17 cellular contexts compared by ENCODE assay signal in the genomic region with DNA sequence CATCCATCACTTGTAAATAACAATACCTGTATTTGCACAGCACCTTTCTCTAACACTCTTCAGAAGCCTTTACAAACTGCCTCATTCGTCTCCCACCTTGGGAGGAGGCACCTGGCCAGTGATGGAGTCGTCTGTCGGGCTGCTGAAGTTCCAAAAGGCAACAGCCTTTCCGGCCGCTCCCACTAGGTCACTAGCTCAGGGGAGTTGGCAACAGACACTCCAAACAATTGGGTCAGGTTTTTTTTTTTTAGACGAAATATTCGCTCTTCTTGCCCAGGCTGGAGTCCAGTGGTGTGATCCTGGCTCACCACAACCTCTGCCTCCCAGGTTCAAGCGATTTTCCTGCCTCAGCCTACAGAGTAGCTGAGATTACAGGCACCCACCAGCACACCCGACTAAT. TPM values are rescaled to one million over a fixed set of nuclear protein-coding genes. Genes with fewer than 3 reads are reported as not detected.
DNase-seq lines count a peak whose midpoint lies in the region; FAIRE-seq and TF ChIP-seq lines count a peak whose summit lies in the region.
"Had no signal": no experiment of that assay in that cellular context is flagged by ENCODE, and none has a peak within 500 bp of the region (broad histone marks: within the 10 kb centered on the region; RNA-seq: fewer than 3 reads in every experiment).

No MANE protein-coding gene starts in this region.

- no peaks in the 10 kb centered on the region for H3K9me3 ChIP-seq in BLaER1
- H3K9me3 ChIP-seq in HEK293 (ENCODE audit: control insufficient read depth, insufficient read depth, low read depth, low read length) = no peaks in the 10 kb centered on the region
- H3K9me3 ChIP-seq in astrocyte (ENCODE audit: insufficient read depth, low read depth, low read length) = no peaks in the 10 kb centered on the region
- no peaks in the 10 kb centered on the region for H3K9me3 ChIP-seq in tibial artery
- H3K9me3 ChIP-seq: colonic mucosa had no signal

- CTCF ChIA-PET in HEK293 (lab: Yijun Ruan, JAX) = no interaction called here

- H3K9me3 Mint-ChIP-seq in astrocyte (ENCODE audit: unreplicated experiment) = no peaks in the 10 kb centered on the region
- peaks cover 3% of the 10 kb centered on the region for H3K9me3 Mint-ChIP-seq in mesothelial cell of epicardium
- H3K9me3 Mint-ChIP-seq: activated CD4-positive, alpha-beta T cell treated with anti-CD3 and anti-CD28 coated beads, Interleukin-2, amount 10 ng/mL, durations not matched to agents 24 days and 14 days; activated T-cell treated with anti-CD3 and anti-CD28 coated beads, Interleukin-2, amount 50 U/mL, for 72 hours; neural progenitor cell had no signal

- TF ChIP-seq CTCF in HEK293 (tag by site-specific recombination; IDR thresholded peaks at IDR 0.05) (no peak), astrocyte (IDR thresholded peaks at IDR 0.05; ENCODE audit: insufficient read depth, low read depth, low read length) (no peak), mesothelial cell of epicardium (IDR thresholded peaks at IDR 0.05; ENCODE audit: unreplicated experiment) (no peak), tibial artery (IDR thresholded peaks at IDR 0.05) (no peak)

- no peak for FAIRE-seq in astrocyte (lab: Jason Lieb, UNC)
- FAIRE-seq: GM18507 had no signal

- H3K4me2 ChIP-seq in BLaER1 (peak overlapping the region; percentile 91), astrocyte (ENCODE audit: low read length) (peak overlapping the region; percentile 91)
- H3K4me2 ChIP-seq: neural progenitor cell had no signal

- H3K4me3 ChIP-seq in BLaER1 (no peak overlapping the region), HEK293 (ENCODE audit: low read depth, low read length) (no peak overlapping the region), astrocyte (ENCODE audit: insufficient read depth, low read depth, low read length) (peak overlapping the region; percentile 0), tibial artery (no peak overlapping the region)
- H3K4me3 ChIP-seq: colonic mucosa, neural progenitor cell, SK-N-MC had no signal

- H3K36me3 ChIP-seq in BLaER1 (peaks cover 56% of the 10 kb centered on the region), HEK293 (ENCODE audit: control insufficient read depth in 2 of 2, insufficient read depth in 1 of 2, low read length in 2 of 2) (peaks cover 4 to 25% of the 10 kb centered on the region in 2 experiments; a peak in 2 of 3 replicates), astrocyte (ENCODE audit: insufficient read depth, low read length) (peaks cover 8% of the 10 kb centered on the region), tibial artery (peaks cover 0 to 23% (median 11%) of the 10 kb centered on the region in 3 donors)
- H3K36me3 ChIP-seq: colonic mucosa, neural progenitor cell had no signal

- no peaks in the 10 kb centered on the region for H3K27me3 ChIP-seq in BLaER1
- H3K27me3 ChIP-seq in astrocyte (ENCODE audit: insufficient read depth, low read length) = no peaks in the 10 kb centered on the region
- H3K27me3 ChIP-seq in tibial artery = no peaks in the 10 kb centered on the region
- H3K27me3 ChIP-seq: colonic mucosa had no signal

- POLR2A ChIA-PET in HEK293 (lab: Yijun Ruan, JAX) = no interaction called here

- intact Hi-C loops in tibial artery (cut with DNase I; ENCODE audit: low total_unique reads) = no loop called here

- H3K36me3 Mint-ChIP-seq in astrocyte (ENCODE audit: low read depth, unreplicated experiment) (peaks cover 25% of the 10 kb centered on the region), mesothelial cell of epicardium (peaks cover 20% of the 10 kb centered on the region)

- no peaks in the 10 kb centered on the region for H3K27me3 Mint-ChIP-seq in astrocyte (ENCODE audit: low read depth, unreplicated experiment)
- no peaks in the 10 kb centered on the region for H3K27me3 Mint-ChIP-seq in mesothelial cell of epicardium (ENCODE audit: low read depth)

- DNase-seq in astrocyte (ENCODE audit: low read depth) = no peak
- DNase-seq in mesothelial cell of epicardium (ENCODE audit: low spot score in 2 of 2, unreplicated experiment in 2 of 2) = no peak
- DNase-seq in HT-29 (ENCODE audit: low spot score) = no peak
- DNase-seq in amniotic stem cell (lab: John Stamatoyannopoulos, UW) = no peak
- DNase-seq in tibial artery = no peak
- no peak for DNase-seq in NCI-H146 treated with DMSO at 0.1 percent for 48 hours (lab: John Stamatoyannopoulos, UW; ENCODE audit: unreplicated experiment)
- DNase-seq: activated CD4-positive, alpha-beta T cell treated with anti-CD3 and anti-CD28 coated beads, Interleukin-2, amount 10 ng/mL, durations not matched to agents 24 days and 14 days; activated T-cell treated with anti-CD3 and anti-CD28 coated beads, Interleukin-2, amount 50 U/mL, for 72 hours; AML-193; colonic mucosa; NCI-H748 treated with DMSO at 0.1 percent for 48 hours; substantia nigra had no signal

- no peak overlapping the region for H2AFZ ChIP-seq in astrocyte (ENCODE audit: low read depth, low read length)
- H2AFZ ChIP-seq: neural progenitor cell had no signal

- H3K27ac Mint-ChIP-seq in astrocyte (ENCODE audit: unreplicated experiment) (peak overlapping the region; percentile 26), mesothelial cell of epicardium (peak overlapping the region; percentile 64)
- H3K27ac Mint-ChIP-seq: activated CD4-positive, alpha-beta T cell treated with anti-CD3 and anti-CD28 coated beads, Interleukin-2, amount 10 ng/mL, durations not matched to agents 24 days and 14 days; neural progenitor cell had no signal

- H3K4me1 Mint-ChIP-seq in astrocyte (ENCODE audit: low read depth, unreplicated experiment) (peaks cover 34% of the 10 kb centered on the region), mesothelial cell of epicardium (peaks cover 51% of the 10 kb centered on the region)

- H3K9ac ChIP-seq in BLaER1 (no peak overlapping the region), astrocyte (ENCODE audit: low read length) (peak overlapping the region; percentile 40)
- H3K9ac ChIP-seq: neural progenitor cell had no signal

- peaks cover 51% of the 10 kb centered on the region for H3K4me1 ChIP-seq in BLaER1
- H3K4me1 ChIP-seq in HEK293 (ENCODE audit: control insufficient read depth, insufficient read depth, low read length) = no peaks in the 10 kb centered on the region
- H3K4me1 ChIP-seq in astrocyte (ENCODE audit: insufficient read depth, low read length) = peaks cover 34% of the 10 kb centered on the region
- peaks cover 0 to 51% (median 21%) of the 10 kb centered on the region in 4 donors for H3K4me1 ChIP-seq in tibial artery

- no peak overlapping the region for H3K27ac ChIP-seq in BLaER1
- no peak overlapping the region for H3K27ac ChIP-seq in HEK293 (ENCODE audit: extremely low read depth, low read depth, low read length)
- H3K27ac ChIP-seq in astrocyte (ENCODE audit: low read depth, low read length) = peak overlapping the region; percentile 25
- H3K27ac ChIP-seq in tibial artery = peak overlapping the region in 1 of 2 donors; percentile 15
- H3K27ac ChIP-seq: colonic mucosa, neural progenitor cell, SK-N-MC had no signal

- H3K4me3 Mint-ChIP-seq in astrocyte (ENCODE audit: unreplicated experiment) (peak overlapping the region; percentile 16), mesothelial cell of epicardium (no peak overlapping the region)
- H3K4me3 Mint-ChIP-seq: activated CD4-positive, alpha-beta T cell treated with anti-CD3 and anti-CD28 coated beads, Interleukin-2, amount 10 ng/mL, durations not matched to agents 24 days and 14 days; neural progenitor cell had no signal

- H3K79me2 ChIP-seq in astrocyte (ENCODE audit: insufficient read depth, low read length) = peaks cover 87% of the 10 kb centered on the region

- peaks cover 81% of the 10 kb centered on the region for H4K20me1 ChIP-seq in BLaER1
- H4K20me1 ChIP-seq in astrocyte (ENCODE audit: insufficient read depth, low read length) = peaks cover 73% of the 10 kb centered on the region

TF ChIP-seq in HEK293, 187 proteins besides CTCF, POLR2A, EP300 and RAD21:
- TF ChIP-seq, protein P1, sequence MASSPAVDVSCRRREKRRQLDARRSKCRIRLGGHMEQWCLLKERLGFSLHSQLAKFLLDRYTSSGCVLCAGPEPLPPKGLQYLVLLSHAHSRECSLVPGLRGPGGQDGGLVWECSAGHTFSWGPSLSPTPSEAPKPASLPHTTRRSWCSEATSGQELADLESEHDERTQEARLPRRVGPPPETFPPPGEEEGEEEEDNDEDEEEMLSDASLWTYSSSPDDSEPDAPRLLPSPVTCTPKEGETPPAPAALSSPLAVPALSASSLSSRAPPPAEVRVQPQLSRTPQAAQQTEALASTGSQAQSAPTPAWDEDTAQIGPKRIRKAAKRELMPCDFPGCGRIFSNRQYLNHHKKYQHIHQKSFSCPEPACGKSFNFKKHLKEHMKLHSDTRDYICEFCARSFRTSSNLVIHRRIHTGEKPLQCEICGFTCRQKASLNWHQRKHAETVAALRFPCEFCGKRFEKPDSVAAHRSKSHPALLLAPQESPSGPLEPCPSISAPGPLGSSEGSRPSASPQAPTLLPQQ (tag by site-specific recombination; IDR thresholded peaks at IDR 0.05) = no peak
- TF ChIP-seq, protein P2, sequence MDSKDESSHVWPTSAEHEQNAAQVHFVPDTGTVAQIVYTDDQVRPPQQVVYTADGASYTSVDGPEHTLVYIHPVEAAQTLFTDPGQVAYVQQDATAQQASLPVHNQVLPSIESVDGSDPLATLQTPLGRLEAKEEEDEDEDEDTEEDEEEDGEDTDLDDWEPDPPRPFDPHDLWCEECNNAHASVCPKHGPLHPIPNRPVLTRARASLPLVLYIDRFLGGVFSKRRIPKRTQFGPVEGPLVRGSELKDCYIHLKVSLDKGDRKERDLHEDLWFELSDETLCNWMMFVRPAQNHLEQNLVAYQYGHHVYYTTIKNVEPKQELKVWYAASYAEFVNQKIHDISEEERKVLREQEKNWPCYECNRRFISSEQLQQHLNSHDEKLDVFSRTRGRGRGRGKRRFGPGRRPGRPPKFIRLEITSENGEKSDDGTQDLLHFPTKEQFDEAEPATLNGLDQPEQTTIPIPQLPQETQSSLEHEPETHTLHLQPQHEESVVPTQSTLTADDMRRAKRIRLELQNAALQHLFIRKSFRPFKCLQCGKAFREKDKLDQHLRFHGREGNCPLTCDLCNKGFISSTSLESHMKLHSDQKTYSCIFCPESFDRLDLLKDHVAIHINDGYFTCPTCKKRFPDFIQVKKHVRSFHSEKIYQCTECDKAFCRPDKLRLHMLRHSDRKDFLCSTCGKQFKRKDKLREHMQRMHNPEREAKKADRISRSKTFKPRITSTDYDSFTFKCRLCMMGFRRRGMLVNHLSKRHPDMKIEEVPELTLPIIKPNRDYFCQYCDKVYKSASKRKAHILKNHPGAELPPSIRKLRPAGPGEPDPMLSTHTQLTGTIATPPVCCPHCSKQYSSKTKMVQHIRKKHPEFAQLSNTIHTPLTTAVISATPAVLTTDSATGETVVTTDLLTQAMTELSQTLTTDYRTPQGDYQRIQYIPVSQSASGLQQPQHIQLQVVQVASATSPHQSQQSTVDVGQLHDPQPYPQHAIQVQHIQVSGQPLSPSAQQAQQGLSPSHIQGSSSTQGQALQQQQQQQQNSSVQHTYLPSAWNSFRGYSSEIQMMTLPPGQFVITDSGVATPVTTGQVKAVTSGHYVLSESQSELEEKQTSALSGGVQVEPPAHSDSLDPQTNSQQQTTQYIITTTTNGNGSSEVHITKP (tag by site-specific recombination; IDR thresholded peaks at IDR 0.05) = 0 out of 2 replicates have a peak, but pooled peaks have one; percentile 24
TF ChIP-seq in HEK293: peak in this region for 1.

RNA-seq across cellular contexts. Expression of a gene that starts 4.0 kb away (rescaled TPM):
- total RNA-seq in astrocyte (230 and 239 TPM in 2 replicates), mesothelial cell of epicardium (76.0 to 79.8 TPM (median 77.8 TPM) in 3 replicates)
- total RNA-seq in HT-29 (2014; rRNA removed; shearing (Covaris generic)) = 45.9 and 54.2 TPM in 2 replicates
